ENCODE assay signal across 17 cellular contexts in the genomic region with DNA sequence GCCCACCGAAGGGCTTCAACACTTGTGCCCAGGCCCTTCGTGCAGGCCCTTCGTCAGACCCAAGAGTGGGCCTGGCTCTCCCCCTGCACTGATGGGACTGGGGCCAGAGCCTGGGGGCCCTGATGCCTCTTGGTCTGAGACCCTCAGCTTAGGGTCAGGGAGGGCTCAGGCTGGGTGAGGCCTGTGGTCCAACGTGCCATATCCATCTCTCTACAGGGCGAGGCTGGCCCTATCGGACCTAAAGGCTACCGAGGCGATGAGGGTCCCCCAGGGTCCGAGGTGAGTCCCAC. TPM values are rescaled to one million over a fixed set of nuclear protein-coding genes. Genes with fewer than 3 reads are reported as not detected.
A peak's percentile ranks its signal among the peaks of the same experiment; 100 is the strongest.
DNase-seq lines count a peak whose midpoint lies in the region; ATAC-seq and TF ChIP-seq lines count a peak whose summit lies in the region.
"Had no signal": no experiment of that assay in that cellular context is flagged by ENCODE, and none has a peak within 500 bp of the region (broad histone marks: within the 10 kb centered on the region; RNA-seq: fewer than 3 reads in every experiment).

No MANE protein-coding gene starts in this region.

- no peak for ATAC-seq in right cardiac atrium
- no peak for ATAC-seq in left cardiac atrium
- no peak for ATAC-seq in GM18870 (IDR thresholded peaks at IDR 0.05; ENCODE audit: unreplicated experiment)
- ATAC-seq in right lobe of liver: no peak
- no peak for ATAC-seq in HG03571 (IDR thresholded peaks at IDR 0.05; ENCODE audit: unreplicated experiment)

- peak in 2 of 3 donors; percentile 15 to 28 for DNase-seq in right cardiac atrium
- DNase-seq in left cardiac atrium: no peak
- peak; percentile 44 for DNase-seq in islet precursor cell
- DNase-seq in smooth muscle cell (lab: John Stamatoyannopoulos, UW; ENCODE audit: unreplicated experiment): no peak
- DNase-seq in right lobe of liver: no peak
- DNase-seq: ACHN, Calu3, DMS53, NCI-H1105 treated with DMSO at 0.1 percent for 48 hours, NCI-H1694 treated with DMSO at 0.1 percent for 48 hours, NCI-H2107, NCI-H2227 treated with DMSO at 0.1 percent for 48 hours, NCI-H524, SHP77 had no signal

- H2AFZ ChIP-seq in smooth muscle cell (ENCODE audit: low read depth): no peak overlapping the region

- H3K36me3 ChIP-seq in smooth muscle cell (ENCODE audit: low read depth) (no peaks in the 10 kb centered on the region), right lobe of liver (no peaks in the 10 kb centered on the region)

- H3F3A ChIP-seq in smooth muscle cell (ENCODE audit: low read depth): peaks cover 18% of the 10 kb centered on the region

- peaks cover 42% of the 10 kb centered on the region for H3K79me2 ChIP-seq in smooth muscle cell (ENCODE audit: low read depth)

- peaks cover 54% of the 10 kb centered on the region for H4K20me1 ChIP-seq in smooth muscle cell (ENCODE audit: low read depth)

- no peak overlapping the region for H3K4me2 ChIP-seq in smooth muscle cell

- H3K9me3 ChIP-seq in right cardiac atrium (ENCODE audit: control insufficient read depth, low read length) (no peaks in the 10 kb centered on the region), smooth muscle cell (replicated peaks; ENCODE audit: low read depth) (no peaks in the 10 kb centered on the region), right lobe of liver (no peaks in the 10 kb centered on the region)
- H3K9me3 ChIP-seq: HAP-1 had no signal

- TF ChIP-seq CTCF in smooth muscle cell (IDR thresholded peaks at IDR 0.05; ENCODE audit: borderline replicate concordance, insufficient read depth, poor library complexity, severe bottlenecking) (no peak), right lobe of liver (IDR thresholded peaks at IDR 0.05) (no peak)

- TF ChIP-seq POLR2A in right lobe of liver (IDR thresholded peaks at IDR 0.05): no peak

- no peak overlapping the region for H3K9ac ChIP-seq in smooth muscle cell (ENCODE audit: low read depth)

- H3K27ac ChIP-seq in right cardiac atrium (ENCODE audit: low read length): no peak overlapping the region
- peak overlapping the region; percentile 75 for H3K27ac ChIP-seq in smooth muscle cell (ENCODE audit: low read depth)
- no peak overlapping the region for H3K27ac ChIP-seq in right lobe of liver

- 88% methylated on average over 9 of the region's 9 CpGs for WGBS in right cardiac atrium
- 95% methylated on average over 9 of the region's 9 CpGs for WGBS in smooth muscle cell (ENCODE audit: low lambda C conversion rate)
- no CpG with 5 or more reads among the region's 9 CpGs for WGBS in right lobe of liver (ENCODE audit: insufficient coverage, low coverage, low lambda C conversion rate, missing lambda C conversion rate)

- no peaks in the 10 kb centered on the region for H3K4me1 ChIP-seq in right cardiac atrium (ENCODE audit: control insufficient read depth, insufficient read depth, low read length)
- H3K4me1 ChIP-seq in smooth muscle cell (ENCODE audit: low read depth): no peaks in the 10 kb centered on the region
- no peaks in the 10 kb centered on the region for H3K4me1 ChIP-seq in right lobe of liver
- H3K4me1 ChIP-seq: HAP-1 had no signal

- intact Hi-C loops in right cardiac atrium (cut with DNase I) (no loop called here), left cardiac atrium (cut with DNase I) (no loop called here), right lobe of liver (cut with DNase I) (no loop called here)

- H3K4me3 ChIP-seq in right cardiac atrium (ENCODE audit: low read length) (no peak overlapping the region), smooth muscle cell (no peak overlapping the region), right lobe of liver (no peak overlapping the region)
- H3K4me3 ChIP-seq: HAP-1 had no signal

- H3K27me3 ChIP-seq in right cardiac atrium (ENCODE audit: control insufficient read depth, insufficient read depth) (no peaks in the 10 kb centered on the region), smooth muscle cell (ENCODE audit: low read depth) (no peaks in the 10 kb centered on the region), right lobe of liver (no peaks in the 10 kb centered on the region)

RNA-seq across cellular contexts. Expression of gene COL6A1, which starts 15.6 kb away (rescaled TPM):
- total RNA-seq in right cardiac atrium: 100 to 1,000 TPM; 112 to 192 (median 171) TPM
- 165 TPM for polyA plus RNA-seq in right cardiac atrium
- 100 to 1,000 TPM; 244 to 247 TPM for total RNA-seq in left cardiac atrium
- 1,267 and 1,292 TPM in 2 replicates for total RNA-seq in smooth muscle cell
- polyA plus RNA-seq in smooth muscle cell: 2,075 and 2,827 TPM in 2 replicates
- 10 to 100 TPM; 28.2 to 79.9 (median 51.1) TPM for total RNA-seq in right lobe of liver

Comparison
In these comparisons a context has a peak if more than half of its experiments do, and no peak if none do; other contexts are left out.
1. DNase-seq: peak in right cardiac atrium (2 of 3) and islet precursor cell (single experiment); none in left cardiac atrium (single experiment), smooth muscle cell (single experiment) and right lobe of liver (0 of 3).